Comparison of ENCODE assay signal across 16 cellular contexts in the genomic region with DNA sequence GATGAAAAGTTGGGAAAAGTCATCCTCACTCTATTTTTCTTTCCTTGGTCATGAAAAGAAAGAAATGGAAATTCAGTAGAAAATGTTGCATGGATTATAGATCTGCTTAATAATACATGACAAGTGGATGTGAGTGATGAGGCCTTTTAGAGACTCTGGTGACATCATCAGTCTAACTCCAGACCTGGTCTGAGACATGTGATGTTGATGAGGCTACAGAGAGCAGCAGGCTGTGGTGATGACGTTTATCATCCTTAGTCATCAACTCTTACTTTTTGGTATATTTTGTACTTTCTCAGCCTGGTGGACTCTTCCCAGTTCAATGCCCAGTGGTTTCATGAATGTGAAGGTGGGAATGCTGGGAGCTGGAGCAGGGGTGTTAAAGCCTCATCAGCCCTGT.
DNase-seq lines count a peak whose midpoint lies in the region; ATAC-seq, FAIRE-seq and TF ChIP-seq lines count a peak whose summit lies in the region.
"Had no signal": no experiment of that assay in that cellular context is flagged by ENCODE, and none has a peak within 500 bp of the region (broad histone marks: within the 10 kb centered on the region; RNA-seq: fewer than 3 reads in every experiment).

No MANE protein-coding gene starts in this region.

- H3K27me3 ChIP-seq in astrocyte (ENCODE audit: insufficient read depth, low read length) = no peaks in the 10 kb centered on the region
- H3K27me3 ChIP-seq: colonic mucosa, thyroid gland had no signal

- peaks cover 22% of the 10 kb centered on the region for H3K4me1 Mint-ChIP-seq in astrocyte (ENCODE audit: low read depth, unreplicated experiment)

- in situ Hi-C loops in KBM-7 (cut with MboI; ENCODE audit: low pct_unique_long_range_greater_than_20kb, low sequenced_read_pairs) = no loop called here

- H3K4me2 ChIP-seq in astrocyte (ENCODE audit: low read length) = no peak overlapping the region

- FAIRE-seq in H54 (lab: Jason Lieb, UNC) (peak; percentile 95), astrocyte (lab: Jason Lieb, UNC) (no peak)

- peaks cover 4% of the 10 kb centered on the region for H3K36me3 Mint-ChIP-seq in astrocyte (ENCODE audit: low read depth, unreplicated experiment)

- no peak overlapping the region for H3K9ac ChIP-seq in astrocyte (ENCODE audit: low read length)

- no peak for TF ChIP-seq CTCF in astrocyte (IDR thresholded peaks at IDR 0.05; ENCODE audit: insufficient read depth, low read depth, low read length)

- H3K9me3 Mint-ChIP-seq in astrocyte (ENCODE audit: unreplicated experiment) = peaks cover 12% of the 10 kb centered on the region

- H3K4me1 ChIP-seq in astrocyte (ENCODE audit: insufficient read depth, low read length) = peaks cover 10% of the 10 kb centered on the region

- no peak overlapping the region for H2AFZ ChIP-seq in astrocyte (ENCODE audit: low read depth, low read length)

- peaks cover 3% of the 10 kb centered on the region for H3K27me3 Mint-ChIP-seq in astrocyte (ENCODE audit: low read depth, unreplicated experiment)
- H3K27me3 Mint-ChIP-seq: activated naive CD8-positive, alpha-beta T cell had no signal

- no peak overlapping the region for H3K4me3 ChIP-seq in astrocyte (ENCODE audit: insufficient read depth, low read depth, low read length)
- H3K4me3 ChIP-seq: colonic mucosa, thyroid gland had no signal

- peak; percentile 80 for DNase-seq in A172 (ENCODE audit: low spot score)
- DNase-seq in H54 (ENCODE audit: insufficient read length, low spot score) = peak; percentile 84
- DNase-seq in astrocyte (ENCODE audit: low read depth) = peak; percentile 83
- peak; percentile 40 for DNase-seq in hepatic stellate cell (ENCODE audit: low spot score)
- no peak for DNase-seq in sciatic nerve (ENCODE audit: low spot score)
- no peak for DNase-seq in NCI-H1694 treated with DMSO at 0.1 percent for 48 hours (lab: John Stamatoyannopoulos, UW)
- DNase-seq in DMS79 treated with DMSO at 0.1 percent for 48 hours (lab: John Stamatoyannopoulos, UW) = no peak
- DNase-seq in KBM-7 = no peak
- DNase-seq: colonic mucosa; GOT3; Karpas-422; NCI-H1694; SIG-M5; stimulated activated CD4-positive, alpha-beta T cell treated with anti-CD3 and anti-CD28 coated beads, Interleukin-12 subunit alpha, Interleukin-12 subunit beta, amount 100 ng/mL, for 4 hours; thyroid gland had no signal

- no peaks in the 10 kb centered on the region for H3K36me3 ChIP-seq in astrocyte (ENCODE audit: insufficient read depth, low read length)
- H3K36me3 ChIP-seq: colonic mucosa, thyroid gland had no signal

- ATAC-seq in sciatic nerve = no peak

- H4K20me1 ChIP-seq in astrocyte (ENCODE audit: insufficient read depth, low read length) = no peaks in the 10 kb centered on the region

- no peak overlapping the region for H3K4me3 Mint-ChIP-seq in astrocyte (ENCODE audit: unreplicated experiment)
- H3K4me3 Mint-ChIP-seq: activated naive CD8-positive, alpha-beta T cell had no signal

- intact Hi-C loops in sciatic nerve (cut with DNase I) = no loop called here

- H3K9me3 ChIP-seq in astrocyte (ENCODE audit: insufficient read depth, low read depth, low read length) = no peaks in the 10 kb centered on the region
- H3K9me3 ChIP-seq: colonic mucosa, thyroid gland had no signal

- H3K27ac Mint-ChIP-seq in astrocyte (ENCODE audit: unreplicated experiment) = peak overlapping the region; percentile 36
- H3K27ac Mint-ChIP-seq: activated naive CD8-positive, alpha-beta T cell had no signal

- no peak overlapping the region for H3K27ac ChIP-seq in astrocyte (ENCODE audit: low read depth, low read length)
- H3K27ac ChIP-seq: thyroid gland had no signal

- no peak for TF ChIP-seq POLR2A in H54 (IDR thresholded peaks at IDR 0.05; ENCODE audit: low read depth, low read length)

- no peaks in the 10 kb centered on the region for H3K79me2 ChIP-seq in astrocyte (ENCODE audit: insufficient read depth, low read length)

Comparison
In these comparisons a context has a peak if more than half of its experiments do, and no peak if none do; other contexts are left out.
1. DNase-seq: peak in A172 (single experiment), H54 (single experiment), astrocyte (single experiment) and hepatic stellate cell (single experiment); none in sciatic nerve (single experiment), NCI-H1694 treated with DMSO at 0.1 percent for 48 hours (single experiment), DMS79 treated with DMSO at 0.1 percent for 48 hours (single experiment) and KBM-7 (single experiment).